16 cellular contexts compared by ENCODE assay signal in genomic region chr2:163834841-163835240, GRCh38.
DNase-seq lines count a peak whose midpoint lies in the region; TF ChIP-seq lines count a peak whose summit lies in the region.
"Had no signal": no experiment of that assay in that cellular context is flagged by ENCODE, and none has a peak within 500 bp of the region (broad histone marks: within the 10 kb centered on the region; RNA-seq: fewer than 3 reads in every experiment).

No MANE protein-coding gene starts in this region.

- no peaks in the 10 kb centered on the region for H3K9me3 ChIP-seq in adipocyte (ENCODE audit: control insufficient read depth, low read length)
- H3K9me3 ChIP-seq: A549, Caco-2 had no signal

- DNase-seq in adipocyte (ENCODE audit: low read depth): peak; percentile 9
- DNase-seq in mesothelial cell of epicardium (ENCODE audit: low spot score in 2 of 2, unreplicated experiment in 2 of 2): no peak
- no peak for DNase-seq in nephron progenitor cell
- no peak for DNase-seq in NCI-H524 (lab: John Stamatoyannopoulos, UW)
- DNase-seq in activated CD4-positive, alpha-beta T cell treated with anti-CD3 and anti-CD28 coated beads for 1 hour: no peak
- no peak for DNase-seq in T1000 (lab: John Stamatoyannopoulos, UW)
- DNase-seq: AML-193; Caco-2; Calu3; CD4-positive, alpha-beta T cell; CD8-positive, alpha-beta T cell; DMS79 treated with DMSO at 0.1 percent for 48 hours; GF-D8 had no signal

- H3K27ac Mint-ChIP-seq in mesothelial cell of epicardium (peak overlapping the region; percentile 73), nephron progenitor cell (peak overlapping the region; percentile 21)
- H3K27ac Mint-ChIP-seq: B cell; CD4-positive, alpha-beta T cell; CD8-positive, alpha-beta T cell had no signal

- H3K4me1 Mint-ChIP-seq in mesothelial cell of epicardium (peaks cover 23% of the 10 kb centered on the region), nephron progenitor cell (peaks cover 6% of the 10 kb centered on the region)
- H3K4me1 Mint-ChIP-seq: B cell had no signal

- no peaks in the 10 kb centered on the region for H3K36me3 ChIP-seq in adipocyte (ENCODE audit: control insufficient read depth, insufficient read depth, low read length, severe bottlenecking)
- H3K36me3 ChIP-seq: BLaER1 treated with 17β-estradiol and CSF1 and Interleukin-3, amounts not matched to agents 10 nM and 100 nM had no signal

- H3K4me3 Mint-ChIP-seq in mesothelial cell of epicardium (no peak overlapping the region), nephron progenitor cell (no peak overlapping the region)
- H3K4me3 Mint-ChIP-seq: B cell; CD4-positive, alpha-beta T cell; CD8-positive, alpha-beta T cell had no signal

- no peak overlapping the region for H3K9ac ChIP-seq in adipocyte (ENCODE audit: low read length)
- H3K9ac ChIP-seq: BLaER1 treated with 17β-estradiol and CSF1 and Interleukin-3, amounts not matched to agents 10 nM and 100 nM had no signal

- no peak overlapping the region for H3K4me3 ChIP-seq in adipocyte (ENCODE audit: low read length)
- H3K4me3 ChIP-seq: A549; BLaER1 treated with 17β-estradiol and CSF1 and Interleukin-3, amounts not matched to agents 10 nM and 100 nM had no signal

- no peaks in the 10 kb centered on the region for H3K36me3 Mint-ChIP-seq in mesothelial cell of epicardium
- no peaks in the 10 kb centered on the region for H3K36me3 Mint-ChIP-seq in nephron progenitor cell (ENCODE audit: low read depth)
- H3K36me3 Mint-ChIP-seq: CD8-positive, alpha-beta T cell had no signal

- no peaks in the 10 kb centered on the region for H3K4me1 ChIP-seq in adipocyte (ENCODE audit: control insufficient read depth, insufficient read depth, low read length)
- H3K4me1 ChIP-seq: A549; BLaER1 treated with 17β-estradiol and CSF1 and Interleukin-3, amounts not matched to agents 10 nM and 100 nM had no signal

- no peaks in the 10 kb centered on the region for H3K27me3 ChIP-seq in adipocyte (replicated peaks; ENCODE audit: control insufficient read depth, insufficient read depth, low read length)
- H3K27me3 ChIP-seq: BLaER1 treated with 17β-estradiol and CSF1 and Interleukin-3, amounts not matched to agents 10 nM and 100 nM had no signal

- H3K9me3 Mint-ChIP-seq in mesothelial cell of epicardium: no peaks in the 10 kb centered on the region
- H3K9me3 Mint-ChIP-seq in nephron progenitor cell: no peaks in the 10 kb centered on the region

- TF ChIP-seq CTCF in mesothelial cell of epicardium (IDR thresholded peaks at IDR 0.05; ENCODE audit: unreplicated experiment): no peak
- no peak for TF ChIP-seq CTCF in nephron progenitor cell (IDR thresholded peaks at IDR 0.05)

- H3K27me3 Mint-ChIP-seq in mesothelial cell of epicardium (ENCODE audit: low read depth) (no peaks in the 10 kb centered on the region), nephron progenitor cell (ENCODE audit: low read depth, poor library complexity) (peaks cover 3% of the 10 kb centered on the region)
- H3K27me3 Mint-ChIP-seq: B cell; CD4-positive, alpha-beta T cell had no signal
